ENCODE assay signal across 10 cellular contexts in genomic region chr11:74288161-74288560, GRCh38. TPM values are rescaled to one million over a fixed set of nuclear protein-coding genes. Genes with fewer than 3 reads are reported as not detected.
DNase-seq lines count a peak whose midpoint lies in the region; ATAC-seq, FAIRE-seq and TF ChIP-seq lines count a peak whose summit lies in the region.
"Had no signal": no experiment of that assay in that cellular context is flagged by ENCODE, and none has a peak within 500 bp of the region (broad histone marks: within the 10 kb centered on the region; RNA-seq: fewer than 3 reads in every experiment).

No MANE protein-coding gene starts in this region.

- peak overlapping the region; percentile 27 for H3K4me2 ChIP-seq in smooth muscle cell
- H3K4me2 ChIP-seq: BLaER1 had no signal

- peak; percentile 58 for FAIRE-seq in RCC 7860 (lab: Jason Lieb, UNC)
- FAIRE-seq: colon had no signal

- peak overlapping the region; percentile 66 for H3K27ac ChIP-seq in smooth muscle cell (ENCODE audit: low read depth)
- H3K27ac ChIP-seq: BLaER1 had no signal

- no peak overlapping the region for H3K9ac ChIP-seq in smooth muscle cell (ENCODE audit: low read depth)
- H3K9ac ChIP-seq: BLaER1 had no signal

- no peaks in the 10 kb centered on the region for H3K9me3 ChIP-seq in smooth muscle cell (replicated peaks; ENCODE audit: low read depth)
- H3K9me3 ChIP-seq: BLaER1 had no signal

- H3K4me1 ChIP-seq in smooth muscle cell (ENCODE audit: low read depth), result no peaks in the 10 kb centered on the region
- H3K4me1 ChIP-seq: BLaER1 had no signal

- no peaks in the 10 kb centered on the region for H3K79me2 ChIP-seq in smooth muscle cell (ENCODE audit: low read depth)

- WGBS in smooth muscle cell (ENCODE audit: low lambda C conversion rate), result 0% methylated on average over 1 of the region's 1 CpG

- no peaks in the 10 kb centered on the region for H4K20me1 ChIP-seq in smooth muscle cell (ENCODE audit: low read depth)
- H4K20me1 ChIP-seq: BLaER1 had no signal

- ATAC-seq in HG03520 (IDR thresholded peaks at IDR 0.05; ENCODE audit: unreplicated experiment) (no peak), HG02981 (IDR thresholded peaks at IDR 0.05; ENCODE audit: unreplicated experiment) (no peak)

- TF ChIP-seq CTCF in smooth muscle cell (IDR thresholded peaks at IDR 0.05; ENCODE audit: borderline replicate concordance, insufficient read depth, poor library complexity, severe bottlenecking), result no peak

- H3K4me3 ChIP-seq in smooth muscle cell, result no peak overlapping the region
- H3K4me3 ChIP-seq: BLaER1 had no signal

- peak; percentile 36 for DNase-seq in activated CD4-positive, alpha-beta T cell treated with anti-CD3 and anti-CD28 coated beads for 48 hours
- no peak for DNase-seq in activated CD4-positive, alpha-beta T cell treated with anti-CD3 and anti-CD28 coated beads, Interleukin-2, amount 50 U/mL, for 4 hours
- DNase-seq in RCC 7860 (ENCODE audit: low spot score) (peak; percentile 76), fibroblast of gingiva (ENCODE audit: low read depth) (peak; percentile 94), smooth muscle cell (lab: John Stamatoyannopoulos, UW; ENCODE audit: unreplicated experiment) (no peak), DMS153 treated with DMSO at 0.1 percent for 48 hours (lab: John Stamatoyannopoulos, UW; ENCODE audit: unreplicated experiment) (no peak)

- no peaks in the 10 kb centered on the region for H3K27me3 ChIP-seq in smooth muscle cell (ENCODE audit: low read depth)
- H3K27me3 ChIP-seq: BLaER1 had no signal

- no peak overlapping the region for H2AFZ ChIP-seq in smooth muscle cell (ENCODE audit: low read depth)

- H3K36me3 ChIP-seq in smooth muscle cell (ENCODE audit: low read depth), result no peaks in the 10 kb centered on the region
- H3K36me3 ChIP-seq: BLaER1 had no signal

- H3F3A ChIP-seq in smooth muscle cell (ENCODE audit: low read depth), result no peaks in the 10 kb centered on the region

RNA-seq across cellular contexts. Expression of gene P4HA3, which starts 23.3 kb away (rescaled TPM):
- total RNA-seq in smooth muscle cell, result 6.9 and 13.5 TPM in 2 replicates
- 11.8 and 18.9 TPM in 2 replicates for polyA plus RNA-seq in smooth muscle cell

Comparison
In these comparisons a context has a peak if more than half of its experiments do, and no peak if none do; other contexts are left out.
1. DNase-seq: peak in activated CD4-positive, alpha-beta T cell treated with anti-CD3 and anti-CD28 coated beads for 48 hours (single experiment), RCC 7860 (single experiment) and fibroblast of gingiva (single experiment); none in activated CD4-positive, alpha-beta T cell treated with anti-CD3 and anti-CD28 coated beads, Interleukin-2, amount 50 U/mL, for 4 hours (0 of 2), smooth muscle cell (single experiment) and DMS153 treated with DMSO at 0.1 percent for 48 hours (single experiment).